9 cellular contexts compared by ENCODE assay signal in the genomic region with DNA sequence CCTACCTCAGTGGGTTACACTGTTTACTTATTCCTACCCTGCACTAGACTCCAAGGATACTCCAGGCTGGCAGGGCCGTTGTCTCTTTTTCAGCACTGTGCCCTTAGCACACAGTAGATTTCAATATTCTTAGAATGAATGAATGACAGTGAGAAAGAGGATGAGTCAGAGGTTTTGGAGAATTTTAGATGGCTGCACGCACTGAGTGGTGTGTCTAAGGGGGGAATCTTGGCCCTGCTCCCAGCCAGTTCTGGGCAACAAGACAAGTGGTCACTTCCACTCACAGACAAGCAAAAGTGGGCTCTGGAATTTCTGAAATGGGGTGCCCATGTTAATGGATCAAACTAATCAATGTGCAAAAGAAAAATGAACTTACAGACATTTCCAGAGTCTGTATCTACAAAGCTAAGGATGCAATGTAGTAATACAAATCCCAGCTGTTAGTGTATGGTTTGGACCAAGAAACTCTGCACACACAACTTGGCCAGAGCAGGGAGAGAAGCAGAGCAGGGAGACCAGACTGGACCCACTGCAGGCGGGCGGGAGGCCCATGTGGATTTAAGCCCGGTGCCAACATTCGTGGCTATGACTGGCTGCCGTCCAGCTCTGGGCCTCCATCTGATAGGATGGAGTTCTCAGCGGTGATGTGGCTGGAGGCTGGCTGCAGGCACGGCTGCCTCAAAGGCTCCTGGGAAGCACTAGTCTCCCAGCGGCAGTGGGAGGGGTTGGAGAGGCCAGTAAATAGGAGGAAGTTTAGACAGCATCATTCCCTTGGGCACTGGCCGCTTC.
DNase-seq lines count a peak whose midpoint lies in the region; ATAC-seq and TF ChIP-seq lines count a peak whose summit lies in the region.
"Had no signal": no experiment of that assay in that cellular context is flagged by ENCODE, and none has a peak within 500 bp of the region (broad histone marks: within the 10 kb centered on the region; RNA-seq: fewer than 3 reads in every experiment).

No MANE protein-coding gene starts in this region.

- no peak for TF ChIP-seq POLR2A in spleen (IDR thresholded peaks at IDR 0.05)

- no peak overlapping the region for H3K4me3 ChIP-seq in spleen
- no peak overlapping the region for H3K4me3 ChIP-seq in Caco-2 (ENCODE audit: low read depth, low read length)

- no peaks in the 10 kb centered on the region for H3K27me3 Mint-ChIP-seq in activated CD4-positive, alpha-beta T cell treated with anti-CD3 and anti-CD28 coated beads, Interleukin-2, amount 10 ng/mL, durations not matched to agents 7 days and 5 days
- no peaks in the 10 kb centered on the region for H3K27me3 Mint-ChIP-seq in Caco-2 (ENCODE audit: insufficient read depth, unreplicated experiment)

- no peak for TF ChIP-seq CTCF in spleen (IDR thresholded peaks at IDR 0.05 in 8 of 11, conservative IDR thresholded peaks at IDR 0.05 in 3 of 11)
- TF ChIP-seq CTCF in Caco-2 (IDR thresholded peaks at IDR 0.05; ENCODE audit: insufficient read depth in 1 of 2, low read depth in 1 of 2, low read length in 1 of 2, severe bottlenecking in 1 of 2, unreplicated experiment in 1 of 2), result no peak

- H3K27ac ChIP-seq in spleen, result peak overlapping the region in 6 of 8 donors; percentile 60 to 79 (median 68)

- H3K9me3 Mint-ChIP-seq in activated CD4-positive, alpha-beta T cell treated with anti-CD3 and anti-CD28 coated beads, Interleukin-2, amount 10 ng/mL, durations not matched to agents 7 days and 5 days, result no peaks in the 10 kb centered on the region
- H3K9me3 Mint-ChIP-seq in Caco-2 (ENCODE audit: unreplicated experiment), result no peaks in the 10 kb centered on the region

- H3K4me1 ChIP-seq in spleen (peaks cover 0 to 4% (median 0%) of the 10 kb centered on the region in 6 donors), Caco-2 (no peaks in the 10 kb centered on the region)

- 65 to 77% (median 70%) methylated on average over 11 of the region's 11 CpGs for WGBS in spleen, 5 donors

- no peak overlapping the region for H3K4me3 Mint-ChIP-seq in activated CD4-positive, alpha-beta T cell treated with anti-CD3 and anti-CD28 coated beads, Interleukin-2, amount 10 ng/mL, durations not matched to agents 7 days and 5 days
- H3K4me3 Mint-ChIP-seq in Caco-2 (ENCODE audit: unreplicated experiment), result no peak overlapping the region

- H3K9me3 ChIP-seq in spleen (no peaks in the 10 kb centered on the region), Caco-2 (no peaks in the 10 kb centered on the region)

- H3K36me3 ChIP-seq in spleen (no peaks in the 10 kb centered on the region), Caco-2 (ENCODE audit: control insufficient read depth, insufficient read depth, low read length) (no peaks in the 10 kb centered on the region)

- intact Hi-C loops in left ventricle myocardium superior (cut with micrococcal nuclease) (no loop called here), spleen (cut with DNase I; ENCODE audit: low total_unique reads) (no loop called here), Caco-2 (cut with micrococcal nuclease; ENCODE audit: unreplicated experiment) (no loop called here)

- no peaks in the 10 kb centered on the region for H3K36me3 Mint-ChIP-seq in activated CD4-positive, alpha-beta T cell treated with anti-CD3 and anti-CD28 coated beads, Interleukin-2, amount 10 ng/mL, durations not matched to agents 7 days and 5 days (ENCODE audit: low read depth)
- H3K36me3 Mint-ChIP-seq in Caco-2 (ENCODE audit: insufficient read depth, unreplicated experiment), result no peaks in the 10 kb centered on the region

- POLR2A ChIA-PET in activated CD4-positive, alpha-beta T cell treated with anti-CD3 and anti-CD28 coated beads, Interleukin-2, amount 10 ng/mL, durations not matched to agents 7 days and 5 days (lab: Charles Lee), result no interaction called here
- POLR2A ChIA-PET in Caco-2 (lab: Charles Lee), result no interaction called here

- BruUV-seq in Caco-2 (replicated peaks; lab: Mats Ljungman, UMichigan), result no TSS peak

- CTCF ChIA-PET in activated CD4-positive, alpha-beta T cell treated with anti-CD3 and anti-CD28 coated beads, Interleukin-2, amount 10 ng/mL, durations not matched to agents 7 days and 5 days (lab: Charles Lee), result no interaction called here
- CTCF ChIA-PET in Caco-2 (lab: Charles Lee), result no interaction called here

- no peak overlapping the region for H3K27ac Mint-ChIP-seq in activated CD4-positive, alpha-beta T cell treated with anti-CD3 and anti-CD28 coated beads, Interleukin-2, amount 10 ng/mL, durations not matched to agents 7 days and 5 days
- no peak overlapping the region for H3K27ac Mint-ChIP-seq in Caco-2 (ENCODE audit: unreplicated experiment)

- H3K4me1 Mint-ChIP-seq in activated CD4-positive, alpha-beta T cell treated with anti-CD3 and anti-CD28 coated beads, Interleukin-2, amount 10 ng/mL, durations not matched to agents 7 days and 5 days, result no peaks in the 10 kb centered on the region
- H3K4me1 Mint-ChIP-seq in Caco-2 (ENCODE audit: low read depth, unreplicated experiment), result no peaks in the 10 kb centered on the region

- DNase-seq in HK-2 (ENCODE audit: unreplicated experiment), result peak; percentile 4
- peak; percentile 94 for DNase-seq in astrocyte of the hippocampus (ENCODE audit: low read depth, low spot score)
- DNase-seq in left ventricle myocardium superior, result peak; percentile 88
- DNase-seq in spleen, result no peak
- DNase-seq in activated CD4-positive, alpha-beta T cell treated with anti-CD3 and anti-CD28 coated beads, Interleukin-2, amount 10 ng/mL, durations not matched to agents 7 days and 5 days, result no peak
- no peak for DNase-seq in Caco-2
- no peak for DNase-seq in NCI-H146 (lab: John Stamatoyannopoulos, UW)
- DNase-seq: stimulated activated CD8-positive, alpha-beta memory T cell treated with anti-CD3 and anti-CD28 coated beads, Interleukin-4, amount 100 ng/mL, for 48 hours had no signal

- ATAC-seq in left ventricle myocardium superior, result peak; percentile 98
- ATAC-seq in GM18519 (IDR thresholded peaks at IDR 0.05; ENCODE audit: low FRiP score, unreplicated experiment), result no peak

- H3K27me3 ChIP-seq in spleen (replicated peaks in 1 of 7), result peaks cover 0 to 5% (median 0%) of the 10 kb centered on the region in 7 donors
- H3K27me3 ChIP-seq in Caco-2 (replicated peaks; ENCODE audit: control insufficient read depth, insufficient read depth, low read length), result no peaks in the 10 kb centered on the region

Comparison
In these comparisons a context has a peak if more than half of its experiments do, and no peak if none do; other contexts are left out.
1. DNase-seq: peak in HK-2 (single experiment), astrocyte of the hippocampus (single experiment) and left ventricle myocardium superior (single experiment); none in spleen (single experiment), activated CD4-positive, alpha-beta T cell treated with anti-CD3 and anti-CD28 coated beads, Interleukin-2, amount 10 ng/mL, durations not matched to agents 7 days and 5 days (single experiment), Caco-2 (0 of 2) and NCI-H146 (single experiment).